Comparison of ENCODE assay signal across 9 cellular contexts in the genomic region with DNA sequence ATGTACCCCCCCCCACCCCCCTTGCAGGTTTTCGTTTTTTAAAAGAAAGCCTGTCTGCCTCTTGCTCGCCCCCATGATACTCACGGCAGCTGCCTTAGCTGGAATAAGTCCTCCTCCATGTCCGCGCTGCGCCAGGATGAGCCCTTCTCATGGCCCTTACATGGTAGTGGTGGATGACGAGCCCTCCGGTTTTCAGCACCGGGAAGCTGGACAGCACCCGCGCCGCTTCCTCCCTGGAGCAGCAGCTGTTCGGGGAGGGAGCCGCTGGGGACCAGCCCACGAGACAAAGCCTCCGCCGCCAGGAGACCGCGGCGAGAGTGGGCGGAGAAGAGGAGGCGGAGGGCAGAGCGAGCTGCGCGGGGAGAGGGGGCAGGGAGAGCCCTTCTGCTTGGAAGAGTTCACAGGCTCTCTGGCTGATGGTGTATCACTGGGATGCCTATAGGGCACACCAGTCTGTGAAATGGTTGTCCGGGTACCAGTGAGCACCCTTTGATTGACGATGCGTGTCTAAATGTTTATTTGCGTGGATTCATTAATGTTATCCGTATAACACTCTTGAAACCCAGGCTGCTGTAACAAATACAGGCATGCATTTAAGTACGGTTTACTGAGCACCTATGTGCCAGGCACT. TPM values are rescaled to one million over a fixed set of nuclear protein-coding genes. Genes with fewer than 3 reads are reported as not detected.
DNase-seq lines count a peak whose midpoint lies in the region; ATAC-seq and TF ChIP-seq lines count a peak whose summit lies in the region.
"Had no signal": no experiment of that assay in that cellular context is flagged by ENCODE, and none has a peak within 500 bp of the region (broad histone marks: within the 10 kb centered on the region; RNA-seq: fewer than 3 reads in every experiment).

A gene with protein sequence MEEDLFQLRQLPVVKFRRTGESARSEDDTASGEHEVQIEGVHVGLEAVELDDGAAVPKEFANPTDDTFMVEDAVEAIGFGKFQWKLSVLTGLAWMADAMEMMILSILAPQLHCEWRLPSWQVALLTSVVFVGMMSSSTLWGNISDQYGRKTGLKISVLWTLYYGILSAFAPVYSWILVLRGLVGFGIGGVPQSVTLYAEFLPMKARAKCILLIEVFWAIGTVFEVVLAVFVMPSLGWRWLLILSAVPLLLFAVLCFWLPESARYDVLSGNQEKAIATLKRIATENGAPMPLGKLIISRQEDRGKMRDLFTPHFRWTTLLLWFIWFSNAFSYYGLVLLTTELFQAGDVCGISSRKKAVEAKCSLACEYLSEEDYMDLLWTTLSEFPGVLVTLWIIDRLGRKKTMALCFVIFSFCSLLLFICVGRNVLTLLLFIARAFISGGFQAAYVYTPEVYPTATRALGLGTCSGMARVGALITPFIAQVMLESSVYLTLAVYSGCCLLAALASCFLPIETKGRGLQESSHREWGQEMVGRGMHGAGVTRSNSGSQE (minus strand): TSS at position 319 of the 631 bp plus-strand sequence. CDS start 200 bp downstream, at position 119.

- no peak within 1 kb of the TSS for H3K4me3 Mint-ChIP-seq in activated T-cell treated with anti-CD3 and anti-CD28 coated beads, Interleukin-2, amount 50 U/mL, for 4 hours
- no peak within 1 kb of the TSS for H3K4me3 Mint-ChIP-seq in natural killer cell

- ATAC-seq in activated T-cell treated with anti-CD3 and anti-CD28 coated beads, Interleukin-2, amount 50 U/mL, for 4 hours, result peak in 1 of 2 donors; percentile 37
- ATAC-seq in natural killer cell (peak in 2 of 3 donors; percentile 46 to 67), HG03097 (IDR thresholded peaks at IDR 0.05; ENCODE audit: low FRiP score, unreplicated experiment) (no peak)

- peaks cover 2% of the 10 kb centered on the region for H3K4me1 Mint-ChIP-seq in activated T-cell treated with anti-CD3 and anti-CD28 coated beads, Interleukin-2, amount 50 U/mL, for 4 hours (ENCODE audit: low read depth)
- H3K4me1 Mint-ChIP-seq in natural killer cell, result peaks cover 0 to 6% of the 10 kb centered on the region in 2 donors

- H3K36me3 Mint-ChIP-seq in activated T-cell treated with anti-CD3 and anti-CD28 coated beads, Interleukin-2, amount 50 U/mL, for 4 hours (ENCODE audit: insufficient read depth), result no peaks in the 10 kb centered on the region
- no peaks in the 10 kb centered on the region for H3K36me3 Mint-ChIP-seq in natural killer cell

- H3K9me3 ChIP-seq in BE2C (no peaks in the 10 kb centered on the region), testis (no peaks in the 10 kb centered on the region)
- H3K9me3 ChIP-seq: neutrophil had no signal

- H3K4me3 ChIP-seq in BE2C (ENCODE audit: low read depth, low read length) (peak within 1 kb of the TSS; percentile 71), testis (no peak within 1 kb of the TSS)

- TF ChIP-seq POLR2A in testis (IDR thresholded peaks at IDR 0.05), result no peak

- TF ChIP-seq CTCF in BE2C (IDR thresholded peaks at IDR 0.05; ENCODE audit: low read depth, low read length), result no peak
- TF ChIP-seq CTCF in natural killer cell (IDR thresholded peaks at IDR 0.05), result no peak
- no peak for TF ChIP-seq CTCF in testis (IDR thresholded peaks at IDR 0.05)

- 4 to 9% methylated on average over 12 to 31 of the region's 31 CpGs for WGBS in testis, 2 donors

- H3K9me3 Mint-ChIP-seq in activated T-cell treated with anti-CD3 and anti-CD28 coated beads, Interleukin-2, amount 50 U/mL, for 4 hours, result no peaks in the 10 kb centered on the region
- H3K9me3 Mint-ChIP-seq in natural killer cell, result no peaks in the 10 kb centered on the region

- intact Hi-C loops in natural killer cell (cut with micrococcal nuclease) (no loop called here), testis (cut with DNase I; ENCODE audit: low total_unique reads) (no loop called here)

- H3K36me3 ChIP-seq in BE2C, result no peaks in the 10 kb centered on the region
- H3K36me3 ChIP-seq in testis (ENCODE audit: low read depth, missing control alignments), result no peaks in the 10 kb centered on the region
- H3K36me3 ChIP-seq: neutrophil had no signal

- no peak within 1 kb of the TSS for H3K27ac Mint-ChIP-seq in natural killer cell

- H3K27me3 Mint-ChIP-seq in activated T-cell treated with anti-CD3 and anti-CD28 coated beads, Interleukin-2, amount 50 U/mL, for 4 hours (ENCODE audit: low read depth), result peaks cover 44% of the 10 kb centered on the region
- peaks cover 23 to 41% of the 10 kb centered on the region in 2 donors for H3K27me3 Mint-ChIP-seq in natural killer cell (ENCODE audit: low read depth in 2 of 2)

- H3K4me1 ChIP-seq in BE2C (peaks cover 3% of the 10 kb centered on the region; the same call in 1 of the 2 replicates), testis (peaks cover 3% of the 10 kb centered on the region)

- no peak within 1 kb of the TSS for H3K27ac ChIP-seq in testis
- H3K27ac ChIP-seq: neutrophil had no signal

- DNase-seq in BE2C (peak; percentile 91), HT1080 (ENCODE audit: low read depth) (peak; percentile 73), NCI-H82 (lab: John Stamatoyannopoulos, UW) (peak; percentile 97), fibroblast of the conjunctiva (ENCODE audit: low read depth) (peak; percentile 34), natural killer cell (peak; percentile 16), testis (peak; percentile 93)
- DNase-seq in activated T-cell treated with anti-CD3 and anti-CD28 coated beads, Interleukin-2, amount 50 U/mL, for 4 hours, result peak; percentile 5

- H3K27me3 ChIP-seq in BE2C, result no peaks in the 10 kb centered on the region
- H3K27me3 ChIP-seq in testis, result no peaks in the 10 kb centered on the region

RNA-seq across cellular contexts. Expression of the gene that starts here (rescaled TPM):
- 9.1 TPM for polyA plus RNA-seq in BE2C (2012; ENCODE audit: insufficient read depth, insufficient read length, low read depth)
- 0.06 and 0.07 TPM in 2 replicates for total RNA-seq in HT1080 (2014; rRNA removed; shearing (Covaris generic))
- polyA plus RNA-seq in HT1080 (2015; cell fraction: cytosol; rRNA removed), result 0.01 TPM in 1 of 2 replicates, not detected in the other
- not detected in 2 replicates for polyA plus RNA-seq in HT1080 (2015; cell fraction: nucleus; rRNA removed)
- total RNA-seq in activated T-cell treated with anti-CD3 and anti-CD28 coated beads, Interleukin-2, amount 50 U/mL, for 4 hours, result not detected
- total RNA-seq in natural killer cell (not detected), testis (under 1 TPM; 0.31 TPM)
- 0.37 TPM for polyA plus RNA-seq in testis (ENCODE audit: insufficient read depth, low read depth, low replicate concordance)

Comparison
In these comparisons a context has a peak if more than half of its experiments do, and no peak if none do; other contexts are left out.
1. Peak in DNase-seq in HT1080; RNA of the gene not detected or under 1 TPM.
2. Peak in DNase-seq in activated T-cell treated with anti-CD3 and anti-CD28 coated beads, Interleukin-2, amount 50 U/mL, for 4 hours; RNA of the gene not detected or under 1 TPM.
3. Peak in DNase-seq and ATAC-seq in natural killer cell; RNA of the gene not detected or under 1 TPM.
4. Peak in DNase-seq in testis; RNA of the gene not detected or under 1 TPM.
5. DNase-seq: peak in every context shown above with its lines; median percentile 97 in NCI-H82; 93 in testis; 91 in BE2C; 73 in HT1080; 34 in fibroblast of the conjunctiva; 16 in natural killer cell; 5 in activated T-cell treated with anti-CD3 and anti-CD28 coated beads, Interleukin-2, amount 50 U/mL, for 4 hours.